In genomic region chr17:21373696-21374454, GRCh38 we compare ENCODE assay signal across 20 cellular contexts. TPM values are rescaled to one million over a fixed set of nuclear protein-coding genes. Genes with fewer than 3 reads are reported as not detected.
A peak's percentile ranks its signal among the peaks of the same experiment; 100 is the strongest.
DNase-seq lines count a peak whose midpoint lies in the region; ATAC-seq and TF ChIP-seq lines count a peak whose summit lies in the region.
"Had no signal": no experiment of that assay in that cellular context is flagged by ENCODE, and none has a peak within 500 bp of the region (broad histone marks: within the 10 kb centered on the region; RNA-seq: fewer than 3 reads in every experiment).

No MANE protein-coding gene starts in this region.

- WGBS in neuronal stem cell (ENCODE audit: extremely low coverage in 2 of 2, insufficient read length in 2 of 2, insufficient replicate concordance in 1 of 2), 2 donors: no CpG with 5 or more reads among the region's 17 CpGs

- no peaks in the 10 kb centered on the region for H3K9me3 ChIP-seq in BLaER1 treated with 17β-estradiol and CSF1 and Interleukin-3, amounts not matched to agents 10 nM and 100 nM (replicated peaks in 1 of 11)
- H3K9me3 ChIP-seq in Karpas-422 (ENCODE audit: low read length) (no peaks in the 10 kb centered on the region), neuronal stem cell (replicated peaks in 1 of 2; ENCODE audit: control insufficient read depth in 2 of 2, insufficient read depth in 1 of 2, low read depth in 1 of 2, low read length in 2 of 2) (no peaks in the 10 kb centered on the region)

- peaks cover 0 to 44% (median 18%) of the 10 kb centered on the region in 11 experiments; a peak in 18 of 22 replicates for H4K20me1 ChIP-seq in BLaER1 treated with 17β-estradiol and CSF1 and Interleukin-3, amounts not matched to agents 10 nM and 100 nM
- H4K20me1 ChIP-seq in Karpas-422 (ENCODE audit: insufficient read depth, low read depth, low read length): no peaks in the 10 kb centered on the region

- H2AFZ ChIP-seq in Karpas-422 (ENCODE audit: low read length) (no peak overlapping the region), neuronal stem cell (ENCODE audit: low read length) (no peak overlapping the region)

- no peak overlapping the region for H3K27ac Mint-ChIP-seq in effector memory CD8-positive, alpha-beta T cell
- H3K27ac Mint-ChIP-seq: CD4-positive, alpha-beta memory T cell had no signal

- no peak for TF ChIP-seq CTCF in GM13977 (IDR thresholded peaks at IDR 0.05; ENCODE audit: extremely low read depth, insufficient read depth, missing control alignments)

- in situ Hi-C loops in GM13977 (cut with MboI; ENCODE audit: low pct_unique_long_range_greater_than_20kb, low sequenced_read_pairs, unreplicated experiment): no loop called here

- peak overlapping the region in 8 of 11 experiments; percentile 33 to 88 (median 70); a peak in 14 of 22 replicates for H3K27ac ChIP-seq in BLaER1 treated with 17β-estradiol and CSF1 and Interleukin-3, amounts not matched to agents 10 nM and 100 nM
- H3K27ac ChIP-seq in Karpas-422 (ENCODE audit: low read length) (peak overlapping the region; percentile 98), neuronal stem cell (replicated peaks; ENCODE audit: low read length) (no peak overlapping the region)
- H3K27ac ChIP-seq: RWPE1, SK-N-MC had no signal

- H3K27me3 Mint-ChIP-seq in effector memory CD8-positive, alpha-beta T cell: peaks cover 19 to 78% of the 10 kb centered on the region in 2 donors

- peaks cover 4 to 9% of the 10 kb centered on the region in 2 donors for H3K4me1 Mint-ChIP-seq in effector memory CD8-positive, alpha-beta T cell (ENCODE audit: low read depth in 2 of 2)

- H2BK5ac ChIP-seq in neuronal stem cell (ENCODE audit: low read length): no peak overlapping the region

- peak overlapping the region; percentile 61 for H2BK12ac ChIP-seq in neuronal stem cell (ENCODE audit: low read length)

- peak overlapping the region; percentile 72 for H3K18ac ChIP-seq in neuronal stem cell (ENCODE audit: low read length)

- H2BK15ac ChIP-seq in neuronal stem cell (ENCODE audit: low read length): peak overlapping the region; percentile 52

- H3K4ac ChIP-seq in neuronal stem cell (ENCODE audit: low read length): no peak overlapping the region

- no peak overlapping the region for H3K14ac ChIP-seq in neuronal stem cell (ENCODE audit: low read length)

- H3K9ac ChIP-seq in BLaER1 treated with 17β-estradiol and CSF1 and Interleukin-3, amounts not matched to agents 10 nM and 100 nM: peak overlapping the region in 7 of 11 experiments; percentile 36 to 88 (median 70); a peak in 11 of 22 replicates
- H3K9ac ChIP-seq in Karpas-422 (ENCODE audit: low read length) (peak overlapping the region; percentile 82), neuronal stem cell (ENCODE audit: low read depth, low read length, poor library complexity) (peak overlapping the region; percentile 21)

- H4K8ac ChIP-seq in neuronal stem cell (ENCODE audit: low read depth, low read length): no peak overlapping the region

- no peaks in the 10 kb centered on the region for H3K9me3 Mint-ChIP-seq in effector memory CD8-positive, alpha-beta T cell
- H3K9me3 Mint-ChIP-seq: CD4-positive, alpha-beta memory T cell had no signal

- H3K27me3 ChIP-seq in BLaER1 treated with 17β-estradiol and CSF1 and Interleukin-3, amounts not matched to agents 10 nM and 100 nM: peaks cover 0 to 69% (median 0%) of the 10 kb centered on the region in 11 experiments; a peak in 9 of 22 replicates
- H3K27me3 ChIP-seq in Karpas-422 (ENCODE audit: low read length) (no peaks in the 10 kb centered on the region), neuronal stem cell (ENCODE audit: control insufficient read depth in 3 of 3, insufficient read depth in 3 of 3, low read depth in 1 of 3, low read length in 3 of 3) (peaks cover 10 to 64% (median 26%) of the 10 kb centered on the region in 3 experiments)

- no peaks in the 10 kb centered on the region for H3K9me2 ChIP-seq in Karpas-422 (replicated peaks; ENCODE audit: insufficient read depth, low read length)

- peak overlapping the region; percentile 88 for H2AK5ac ChIP-seq in neuronal stem cell (ENCODE audit: low read depth, low read length)

- H3K36me3 Mint-ChIP-seq in effector memory CD8-positive, alpha-beta T cell (ENCODE audit: insufficient read depth): no peaks in the 10 kb centered on the region
- H3K36me3 Mint-ChIP-seq: CD4-positive, alpha-beta memory T cell had no signal

- H3K79me2 ChIP-seq in Karpas-422 (ENCODE audit: low read length): no peaks in the 10 kb centered on the region

- peak overlapping the region; percentile 97 to 100 (median 99) for H3K4me2 ChIP-seq in BLaER1 treated with 17β-estradiol and CSF1 and Interleukin-3, amounts not matched to agents 10 nM and 100 nM
- peak overlapping the region; percentile 83 for H3K4me2 ChIP-seq in Karpas-422 (ENCODE audit: low read depth, low read length, poor library complexity, severe bottlenecking)
- no peak overlapping the region for H3K4me2 ChIP-seq in neuronal stem cell (ENCODE audit: insufficient read depth, low read length, poor library complexity, severe bottlenecking)

- H4K91ac ChIP-seq in neuronal stem cell (ENCODE audit: low read depth, low read length, poor library complexity): no peak overlapping the region

- no peaks in the 10 kb centered on the region for H3K79me1 ChIP-seq in neuronal stem cell (ENCODE audit: low read depth, low read length)

- no peak overlapping the region for H2BK120ac ChIP-seq in neuronal stem cell (ENCODE audit: low read depth, low read length)

- peaks cover 0 to 3% (median 0%) of the 10 kb centered on the region in 11 experiments; a peak in 1 of 22 replicates for H3K36me3 ChIP-seq in BLaER1 treated with 17β-estradiol and CSF1 and Interleukin-3, amounts not matched to agents 10 nM and 100 nM
- H3K36me3 ChIP-seq in Karpas-422 (ENCODE audit: insufficient read depth, low read length) (no peaks in the 10 kb centered on the region), neuronal stem cell (replicated peaks in 1 of 2; ENCODE audit: control insufficient read depth in 2 of 2, insufficient read depth in 2 of 2, low read length in 2 of 2) (no peaks in the 10 kb centered on the region)

- TF ChIP-seq POLR2A in erythroblast (IDR thresholded peaks at IDR 0.05; ENCODE audit: low read length): no peak

- DNase-seq in Karpas-422: peak; percentile 81
- DNase-seq in erythroblast (lab: John Stamatoyannopoulos, UW): peak; percentile 23 to 27
- no peak for DNase-seq in neuronal stem cell (ENCODE audit: low spot score)
- DNase-seq in effector memory CD8-positive, alpha-beta T cell: no peak
- DNase-seq in GM13977 (ENCODE audit: low spot score): no peak
- DNase-seq in EL: no peak
- DNase-seq: CD4-positive, alpha-beta memory T cell; DMS153; GOT3; NCI-H1105; NCI-H146; NCI-H2029 treated with DMSO at 0.1 percent for 48 hours; NCI-H226; NCI-H748 treated with DMSO at 0.1 percent for 48 hours; SHP77 treated with DMSO at 0.1 percent for 48 hours had no signal

- H3K4me3 ChIP-seq in BLaER1 treated with 17β-estradiol and CSF1 and Interleukin-3, amounts not matched to agents 10 nM and 100 nM: peak overlapping the region in 3 of 10 experiments; percentile 0 to 24 (median 18); a peak in 1 of 20 replicates
- H3K4me3 ChIP-seq in Karpas-422 (ENCODE audit: low read length): peak overlapping the region; percentile 60
- H3K4me3 ChIP-seq in neuronal stem cell (ENCODE audit: low read length in 2 of 2): no peak overlapping the region
- H3K4me3 ChIP-seq: K562, SK-N-MC had no signal

- no peak for ATAC-seq in effector memory CD8-positive, alpha-beta T cell (replicated peaks)
- ATAC-seq: HCT116, K562 had no signal

- H3K4me1 ChIP-seq in BLaER1 treated with 17β-estradiol and CSF1 and Interleukin-3, amounts not matched to agents 10 nM and 100 nM: peaks cover 84 to 100% (median 99%) of the 10 kb centered on the region in 10 experiments
- H3K4me1 ChIP-seq in Karpas-422 (ENCODE audit: low read length): peaks cover 69% of the 10 kb centered on the region
- peaks cover 46 to 55% of the 10 kb centered on the region in 2 donors for H3K4me1 ChIP-seq in neuronal stem cell (ENCODE audit: control insufficient read depth in 2 of 2, insufficient read depth in 1 of 2, low read depth in 1 of 2, low read length in 2 of 2)

- no peak overlapping the region for H3K4me3 Mint-ChIP-seq in effector memory CD8-positive, alpha-beta T cell
- H3K4me3 Mint-ChIP-seq: CD4-positive, alpha-beta memory T cell had no signal

- no peak overlapping the region for H3K23ac ChIP-seq in neuronal stem cell (ENCODE audit: low read depth, low read length, poor library complexity)

RNA-seq across cellular contexts. Expression of gene KCNJ12, which starts 2.3 kb away (rescaled TPM):
- total RNA-seq in Karpas-422 (2014; rRNA removed; shearing (Covaris generic); ENCODE audit: low replicate concordance): 0.22 and 1.1 TPM in 2 replicates
- polyA plus RNA-seq in neuronal stem cell (2013, experiment 1 of 2): 0.78 TPM
- 0.89 TPM for polyA plus RNA-seq in neuronal stem cell (2013, experiment 2 of 2)
- total RNA-seq: CD4-positive, alpha-beta memory T cell had no signal
- polyA plus RNA-seq: CD4-positive, alpha-beta memory T cell; K562 had no signal

Comparison
In these comparisons a context has a peak if more than half of its experiments do, and no peak if none do; other contexts are left out.
1. H3K9ac ChIP-seq: peak in every context shown above with its lines; median percentile 82 in Karpas-422; 70 in BLaER1 treated with 17β-estradiol and CSF1 and Interleukin-3, amounts not matched to agents 10 nM and 100 nM; 21 in neuronal stem cell.
2. DNase-seq: peak in Karpas-422 (single experiment) and erythroblast (2 of 2); none in neuronal stem cell (single experiment), effector memory CD8-positive, alpha-beta T cell (0 of 3), GM13977 (single experiment) and EL (single experiment).